27 cellular contexts compared by ENCODE assay signal in genomic region chr3:173793963-173794362, GRCh38.
DNase-seq lines count a peak whose midpoint lies in the region; ATAC-seq and TF ChIP-seq lines count a peak whose summit lies in the region.
"Had no signal": no experiment of that assay in that cellular context is flagged by ENCODE, and none has a peak within 500 bp of the region (broad histone marks: within the 10 kb centered on the region; RNA-seq: fewer than 3 reads in every experiment).

No MANE protein-coding gene starts in this region.

- H3K79me2 ChIP-seq in PC-3 (ENCODE audit: low read length) = no peaks in the 10 kb centered on the region

- H2AFZ ChIP-seq in PC-3 (ENCODE audit: low read length) = no peak overlapping the region
- H2AFZ ChIP-seq: PC-9 had no signal

- H3K4me2 ChIP-seq in PC-3 (ENCODE audit: low read length) = no peak overlapping the region
- H3K4me2 ChIP-seq: A549, PC-9 had no signal

- CTCF ChIA-PET in PC-3 (lab: Charles Lee) = no interaction called here

- H3K9me3 ChIP-seq in PC-3 (ENCODE audit: low read length) = no peaks in the 10 kb centered on the region
- no peaks in the 10 kb centered on the region for H3K9me3 ChIP-seq in endodermal cell (ENCODE audit: control insufficient read depth, low read length)
- no peaks in the 10 kb centered on the region for H3K9me3 ChIP-seq in uterus
- H3K9me3 ChIP-seq: A549, Caco-2, HAP-1 had no signal

- WGBS in endodermal cell (ENCODE audit: insufficient coverage in 1 of 2, insufficient read length in 1 of 2), 2 experiments = 74 to 78% methylated on average over 1 to 2 of the region's 2 CpGs

- DNase-seq in ELF-1 (ENCODE audit: low read depth, low spot score) (peak; percentile 23), PC-3 (peak; percentile 14), endodermal cell (no peak), neural crest cell (ENCODE audit: low read depth, low spot score) (no peak), uterus (no peak)
- DNase-seq in stimulated activated naive CD8-positive, alpha-beta T cell treated with anti-CD3 and anti-CD28 coated beads, Interleukin-15, Interleukin-2, amounts not matched to agents 100 U/mL and 50 U/mL, for 24 hours = no peak
- no peak for DNase-seq in activated effector memory CD4-positive, alpha-beta T cell treated with Interleukin-2 at 50 U/mL for 16 hours
- DNase-seq: Caco-2; CD8-positive, alpha-beta T cell; GF-D8; GOT3; HFFc6; IMR-90; KG1; NCI-H1092; NCI-H1417 treated with DMSO at 0.1 percent for 48 hours; NCI-H187 treated with DMSO at 0.1 percent for 48 hours; NCI-H2171 treated with DMSO at 0.1 percent for 48 hours; NCI-H345; NCI-H510A treated with DMSO at 0.1 percent for 48 hours; NCI-H774; PC-9; Right ventricle myocardium superior had no signal

- H3K27ac ChIP-seq in PC-3 (ENCODE audit: low read length) (no peak overlapping the region), endodermal cell (ENCODE audit: low read depth, low read length) (no peak overlapping the region), uterus (no peak overlapping the region)
- H3K27ac ChIP-seq: A549, C4-2B, PC-9 had no signal

- H3K36me3 ChIP-seq in PC-3 (ENCODE audit: low read depth, low read length) (no peaks in the 10 kb centered on the region), endodermal cell (ENCODE audit: control insufficient read depth, insufficient read depth, low read length) (no peaks in the 10 kb centered on the region), uterus (no peaks in the 10 kb centered on the region)
- H3K36me3 ChIP-seq: HAP-1 had no signal

- intact Hi-C loops in PC-3 (cut with micrococcal nuclease) (no loop called here), uterus (cut with DNase I; ENCODE audit: low total_unique reads) (no loop called here)

- H3K4me3 Mint-ChIP-seq in endodermal cell = no peak overlapping the region
- H3K4me3 Mint-ChIP-seq in neural crest cell = no peak overlapping the region
- H3K4me3 Mint-ChIP-seq: B cell; CD8-positive, alpha-beta T cell; HFFc6 had no signal

- ATAC-seq in PC-3 = no peak
- no peak for ATAC-seq in stimulated activated naive CD8-positive, alpha-beta T cell treated with anti-CD3 and anti-CD28 coated beads, Interleukin-15, Interleukin-2, amounts not matched to agents 100 U/mL and 50 U/mL, for 24 hours
- ATAC-seq: A549; CD8-positive, alpha-beta T cell had no signal

- BruUV-seq in PC-3 (replicated peaks; lab: Mats Ljungman, UMichigan) = no TSS peak

- no peaks in the 10 kb centered on the region for H4K20me1 ChIP-seq in PC-3 (ENCODE audit: low read length)

- no peak overlapping the region for H3K4me3 ChIP-seq in PC-3 (ENCODE audit: low read length)
- no peak overlapping the region for H3K4me3 ChIP-seq in endodermal cell (ENCODE audit: low read length)
- no peak overlapping the region for H3K4me3 ChIP-seq in uterus
- H3K4me3 ChIP-seq: A549, HAP-1, PC-9 had no signal

- H3K36me3 Mint-ChIP-seq in endodermal cell (ENCODE audit: low read depth) = no peaks in the 10 kb centered on the region
- H3K36me3 Mint-ChIP-seq in neural crest cell (ENCODE audit: low read depth) = no peaks in the 10 kb centered on the region
- H3K36me3 Mint-ChIP-seq: CD8-positive, alpha-beta T cell had no signal

- TF ChIP-seq POLR2A in uterus (IDR thresholded peaks at IDR 0.05) = no peak

- H3K27me3 Mint-ChIP-seq in endodermal cell (ENCODE audit: insufficient read depth) (no peaks in the 10 kb centered on the region), neural crest cell (ENCODE audit: low read depth) (no peaks in the 10 kb centered on the region)
- H3K27me3 Mint-ChIP-seq: B cell had no signal

- H3K4me1 Mint-ChIP-seq in endodermal cell (peaks cover 19% of the 10 kb centered on the region), neural crest cell (peaks cover 39% of the 10 kb centered on the region)
- H3K4me1 Mint-ChIP-seq: B cell had no signal

- H3K27ac Mint-ChIP-seq in endodermal cell (peak overlapping the region; percentile 2), neural crest cell (ENCODE audit: unreplicated experiment) (peak overlapping the region; percentile 54)
- H3K27ac Mint-ChIP-seq: B cell; CD8-positive, alpha-beta T cell; HFFc6 had no signal

- POLR2A ChIA-PET in PC-3 (lab: Charles Lee; ENCODE audit: unreplicated experiment) = no interaction called here

- no peaks in the 10 kb centered on the region for H3K9me2 ChIP-seq in PC-3 (replicated peaks; ENCODE audit: low read length)

- no peaks in the 10 kb centered on the region; the same call in 1 of the 2 replicates for H3K27me3 ChIP-seq in PC-3 (ENCODE audit: low read length)
- no peaks in the 10 kb centered on the region for H3K27me3 ChIP-seq in endodermal cell (ENCODE audit: control insufficient read depth, insufficient read depth, low read length, poor library complexity, severe bottlenecking)
- H3K27me3 ChIP-seq in uterus = no peaks in the 10 kb centered on the region

- H3K9ac ChIP-seq in PC-3 (ENCODE audit: low read length) (no peak overlapping the region), endodermal cell (ENCODE audit: extremely low read depth, low read length, poor library complexity, severe bottlenecking) (no peak overlapping the region)

- no peaks in the 10 kb centered on the region for H3F3A ChIP-seq in PC-3 (ENCODE audit: low read length, unreplicated experiment)

- TF ChIP-seq CTCF in PC-3 (conservative IDR thresholded peaks at IDR 0.05; ENCODE audit: low read depth, low read length) = no peak
- no peak for TF ChIP-seq CTCF in endodermal cell (conservative IDR thresholded peaks at IDR 0.05)
- no peak for TF ChIP-seq CTCF in neural crest cell (conservative IDR thresholded peaks at IDR 0.05)
- no peak for TF ChIP-seq CTCF in uterus (IDR thresholded peaks at IDR 0.05)

- H3K9me3 Mint-ChIP-seq in endodermal cell (no peaks in the 10 kb centered on the region), neural crest cell (no peaks in the 10 kb centered on the region)
- H3K9me3 Mint-ChIP-seq: HFFc6 had no signal

- H3K4me1 ChIP-seq in PC-3 (ENCODE audit: insufficient read depth, low read length) = no peaks in the 10 kb centered on the region
- no peaks in the 10 kb centered on the region for H3K4me1 ChIP-seq in endodermal cell (ENCODE audit: control insufficient read depth, insufficient read depth, low read length)
- H3K4me1 ChIP-seq in uterus = no peaks in the 10 kb centered on the region
- H3K4me1 ChIP-seq: A549, Caco-2 had no signal

Comparison
In these comparisons a context has a peak if more than half of its experiments do, and no peak if none do; other contexts are left out.
1. DNase-seq: peak in ELF-1 (single experiment) and PC-3 (single experiment); none in endodermal cell (single experiment), neural crest cell (single experiment), stimulated activated naive CD8-positive, alpha-beta T cell treated with anti-CD3 and anti-CD28 coated beads, Interleukin-15, Interleukin-2, amounts not matched to agents 100 U/mL and 50 U/mL, for 24 hours (single experiment), uterus (0 of 2) and activated effector memory CD4-positive, alpha-beta T cell treated with Interleukin-2 at 50 U/mL for 16 hours (single experiment).